1 cellular context compared by ENCODE assay signal in genomic region chr2:74653985-74654882, GRCh38.
TF ChIP-seq lines count a peak whose summit lies in the region.

TSS of gene SEMA4F (plus strand) at chr2:74654247. CDS start at chr2:74654377, 130 bp downstream.

TF ChIP-seq in HepG2, 621 proteins besides CTCF, POLR2A, EP300 and RAD21 (continued from another document and continues in another):
- TF ChIP-seq POGK (CRISPR knock-in tag; conservative IDR thresholded peaks at IDR 0.05) (peak; percentile 67), ATF7 (IDR thresholded peaks at IDR 0.05) (no peak), ATF7 (CRISPR knock-in tag; IDR thresholded peaks at IDR 0.05) (0 out of 2 replicates have a peak, but pooled peaks have one; percentile 14), SPEN (CRISPR knock-in tag; IDR thresholded peaks at IDR 0.05; ENCODE audit: low read depth) (peak; percentile 56; the same call in 1 of the 2 replicates), ZNF496 (CRISPR knock-in tag; IDR thresholded peaks at IDR 0.05; ENCODE audit: insufficient replicate concordance) (no peak), ZNF276 (CRISPR knock-in tag; IDR thresholded peaks at IDR 0.05; ENCODE audit: low read depth) (peak; percentile 22; the same call in 1 of the 2 replicates), ZNF556 (CRISPR knock-in tag; IDR thresholded peaks at IDR 0.05; ENCODE audit: borderline replicate concordance) (0 out of 2 replicates have a peak, but pooled peaks have one; percentile 58), GLI4 (CRISPR knock-in tag; IDR thresholded peaks at IDR 0.05; ENCODE audit: borderline replicate concordance) (no peak), WIZ (CRISPR knock-in tag; IDR thresholded peaks at IDR 0.05) (peak; percentile 39; the same call in 1 of the 2 replicates), ZNF224 (CRISPR knock-in tag; IDR thresholded peaks at IDR 0.05) (peak; percentile 54; the same call in 1 of the 2 replicates), MTF2 (CRISPR knock-in tag; IDR thresholded peaks at IDR 0.05; ENCODE audit: borderline replicate concordance) (0 out of 2 replicates have a peak, but pooled peaks have one; percentile 37), ZNF333 (CRISPR knock-in tag; IDR thresholded peaks at IDR 0.05; ENCODE audit: borderline replicate concordance) (peak; percentile 86; the same call in 1 of the 2 replicates), HNRNPK (IDR thresholded peaks at IDR 0.05; ENCODE audit: low read depth, low read length, poor library complexity, severe bottlenecking) (peak; percentile 92), SOX13 (IDR thresholded peaks at IDR 0.05) (peak; percentile 21; the same call in 1 of the 2 replicates), SOX13 (CRISPR knock-in tag; conservative IDR thresholded peaks at IDR 0.05 in 1 of 2, IDR thresholded peaks at IDR 0.05 in 1 of 2) (no peak), NFYB (CRISPR knock-in tag; IDR thresholded peaks at IDR 0.05) (peak; percentile 93), ZNF138 (CRISPR knock-in tag; IDR thresholded peaks at IDR 0.05; ENCODE audit: low read depth) (peak; percentile 52; the same call in 1 of the 2 replicates), ZNF775 (CRISPR knock-in tag; IDR thresholded peaks at IDR 0.05; ENCODE audit: borderline replicate concordance) (0 out of 2 replicates have a peak, but pooled peaks have one; percentile 18), MXI1 (IDR thresholded peaks at IDR 0.05; ENCODE audit: borderline replicate concordance, low read depth, low read length) (peak; percentile 28; the same call in 1 of the 3 replicates), PTBP1 (IDR thresholded peaks at IDR 0.05; ENCODE audit: low read depth, low read length, poor library complexity, severe bottlenecking) (no peak), ASH2L (IDR thresholded peaks at IDR 0.05; ENCODE audit: insufficient read length, low read depth, low read length) (peak; percentile 67), SP4 (CRISPR knock-in tag; IDR thresholded peaks at IDR 0.05) (peak; percentile 84), TBX2 (CRISPR knock-in tag; IDR thresholded peaks at IDR 0.05; ENCODE audit: borderline replicate concordance) (peak; percentile 70; the same call in 1 of the 2 replicates), JUNB (CRISPR knock-in tag; IDR thresholded peaks at IDR 0.05; ENCODE audit: borderline replicate concordance) (no peak), ZBTB25 (CRISPR knock-in tag; IDR thresholded peaks at IDR 0.05) (no peak), ZNF687 (CRISPR knock-in tag; IDR thresholded peaks at IDR 0.05) (peak; percentile 91), ZFY (CRISPR knock-in tag; IDR thresholded peaks at IDR 0.05) (peak; percentile 86), ZNF414 (CRISPR knock-in tag; IDR thresholded peaks at IDR 0.05) (peak; percentile 82; the same call in 1 of the 2 replicates), ZNF792 (CRISPR knock-in tag; IDR thresholded peaks at IDR 0.05) (peak; percentile 28; the same call in 1 of the 2 replicates), ZMAT5 (CRISPR knock-in tag; IDR thresholded peaks at IDR 0.05; ENCODE audit: borderline replicate concordance, low read depth) (no peak), BRCA1 (CRISPR knock-in tag; IDR thresholded peaks at IDR 0.05) (no peak), ZKSCAN8 (CRISPR knock-in tag; IDR thresholded peaks at IDR 0.05; ENCODE audit: borderline replicate concordance) (no peak), GFI1 (CRISPR knock-in tag; IDR thresholded peaks at IDR 0.05; ENCODE audit: borderline replicate concordance) (0 out of 2 replicates have a peak, but pooled peaks have one; percentile 1), SP1 (IDR thresholded peaks at IDR 0.05) (no peak), SP1 (CRISPR knock-in tag; IDR thresholded peaks at IDR 0.05) (peak; percentile 82), MXD1 (CRISPR knock-in tag; IDR thresholded peaks at IDR 0.05) (peak; percentile 86), CAMTA2 (CRISPR knock-in tag; IDR thresholded peaks at IDR 0.05; ENCODE audit: borderline replicate concordance) (peak; percentile 86), ZNF230 (CRISPR knock-in tag; IDR thresholded peaks at IDR 0.05) (peak; percentile 32; the same call in 1 of the 2 replicates), ZNF580 (CRISPR knock-in tag; IDR thresholded peaks at IDR 0.05; ENCODE audit: borderline replicate concordance, low read depth) (no peak), GTF3A (CRISPR knock-in tag; conservative IDR thresholded peaks at IDR 0.05) (no peak), YEATS2 (CRISPR knock-in tag; IDR thresholded peaks at IDR 0.05; ENCODE audit: borderline replicate concordance) (peak; percentile 76; the same call in 1 of the 2 replicates), PCBP1 (IDR thresholded peaks at IDR 0.05; ENCODE audit: borderline replicate concordance, low read depth, low read length) (0 out of 2 replicates have a peak, but pooled peaks have one; percentile 22), ZGPAT (CRISPR knock-in tag; IDR thresholded peaks at IDR 0.05) (peak; percentile 65; the same call in 1 of the 2 replicates), KMT2B (CRISPR knock-in tag; IDR thresholded peaks at IDR 0.05) (peak; percentile 68), NFKB2 (CRISPR knock-in tag; IDR thresholded peaks at IDR 0.05; ENCODE audit: borderline replicate concordance) (peak; percentile 18; the same call in 1 of the 2 replicates), ZFX (CRISPR knock-in tag; IDR thresholded peaks at IDR 0.05; ENCODE audit: low read depth) (peak; percentile 86)
